In the genomic region with DNA sequence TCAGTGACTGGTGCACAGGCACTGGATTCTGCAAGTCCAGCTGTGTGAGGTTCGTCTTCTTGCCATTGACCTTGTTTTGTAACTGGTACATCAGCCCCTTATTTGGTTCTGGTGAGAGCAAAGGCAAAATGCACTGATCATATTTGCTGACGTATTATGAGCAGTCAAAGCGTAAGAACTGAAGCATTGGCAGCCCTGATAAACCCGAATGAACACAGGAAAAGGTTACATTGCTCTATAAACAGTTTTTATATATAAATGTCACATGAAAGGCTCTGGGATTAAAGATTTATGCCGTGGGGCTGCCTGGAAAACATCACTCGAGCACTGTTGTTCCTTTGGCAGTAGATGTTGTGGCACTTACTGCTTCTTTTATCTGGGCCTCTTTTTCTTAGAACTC, we compare ENCODE assay signal across 20 cellular contexts.
A peak's percentile ranks its signal among the peaks of the same experiment; 100 is the strongest.
DNase-seq lines count a peak whose midpoint lies in the region; ATAC-seq and TF ChIP-seq lines count a peak whose summit lies in the region.
"Had no signal": no experiment of that assay in that cellular context is flagged by ENCODE, and none has a peak within 500 bp of the region (broad histone marks: within the 10 kb centered on the region; RNA-seq: fewer than 3 reads in every experiment).

No MANE protein-coding gene starts in this region.

- H3K4me3 ChIP-seq in adrenal gland (no peak overlapping the region), fibroblast of villous mesenchyme (ENCODE audit: low read depth, low read length) (no peak overlapping the region), thyroid gland (replicated peaks in 1 of 3) (no peak overlapping the region)
- H3K4me3 ChIP-seq: psoas muscle had no signal

- peaks cover 0 to 14% of the 10 kb centered on the region in 2 donors for H3K4me1 ChIP-seq in adrenal gland (replicated peaks in 1 of 2)
- peaks cover 10 to 13% of the 10 kb centered on the region in 2 donors for H3K4me1 ChIP-seq in thyroid gland
- H3K4me1 ChIP-seq: Caco-2 had no signal

- no peaks in the 10 kb centered on the region for H3K36me3 ChIP-seq in adrenal gland (replicated peaks in 1 of 2)
- no peaks in the 10 kb centered on the region for H3K36me3 ChIP-seq in thyroid gland

- H3K9me3 ChIP-seq in adrenal gland (replicated peaks in 1 of 3) = no peaks in the 10 kb centered on the region
- H3K9me3 ChIP-seq in thyroid gland = no peaks in the 10 kb centered on the region
- H3K9me3 ChIP-seq: Caco-2, psoas muscle had no signal

- H3K27ac ChIP-seq in adrenal gland = peak overlapping the region in 3 of 5 donors; percentile 38 to 70 (median 45)
- H3K27ac ChIP-seq in thyroid gland = peak overlapping the region; percentile 42 to 64 (median 46)
- H3K27ac ChIP-seq: psoas muscle had no signal

- TF ChIP-seq POLR2A in adrenal gland (IDR thresholded peaks at IDR 0.05) (no peak), thyroid gland (IDR thresholded peaks at IDR 0.05) (no peak)

- TF ChIP-seq CTCF in adrenal gland (IDR thresholded peaks at IDR 0.05) (no peak), fibroblast of villous mesenchyme (IDR thresholded peaks at IDR 0.05; ENCODE audit: insufficient read depth, low read depth, low read length) (no peak), thyroid gland (IDR thresholded peaks at IDR 0.05) (no peak)

- DNase-seq in adrenal gland (peak in 5 of 7 donors; percentile 29 to 70 (median 36)), fibroblast of villous mesenchyme (ENCODE audit: low read depth) (peak; percentile 99), mucosa of gallbladder (ENCODE audit: low spot score) (peak; percentile 55), thyroid gland (no peak), NCI-H1048 (lab: John Stamatoyannopoulos, UW) (no peak), GDM1 (lab: John Stamatoyannopoulos, UW) (no peak)
- DNase-seq: activated CD4-positive, alpha-beta memory T cell treated with anti-CD3 and anti-CD28 coated beads for 36 hours; activated T-cell treated with anti-CD3 and anti-CD28 coated beads, Interleukin-2, amount 50 U/mL, for 24 hours; AML-193; Caco-2; dermis blood vessel endothelial cell; EL; NCI-H187 treated with DMSO at 0.1 percent for 48 hours; NCI-H510A treated with DMSO at 0.1 percent for 48 hours; psoas muscle; SHP77; stimulated activated CD4-positive, alpha-beta T cell treated with anti-CD3 and anti-CD28 coated beads, Interleukin-15, amount 100 ng/mL, for 24 hours; stimulated activated naive CD4-positive, alpha-beta T cell treated with Interleukin-2 at 50 U/mL for 16 hours had no signal

- intact Hi-C loops in adrenal gland (cut with DNase I) = no loop called here
- intact Hi-C loops in thyroid gland (cut with DNase I) = no loop called here

- H3K27me3 ChIP-seq in adrenal gland = no peaks in the 10 kb centered on the region
- H3K27me3 ChIP-seq in thyroid gland = no peaks in the 10 kb centered on the region

- 19 to 32% (median 22%) methylated on average over 6 of the region's 6 CpGs for WGBS in adrenal gland, 4 donors
- 39 to 40% methylated on average over 6 of the region's 6 CpGs for WGBS in thyroid gland, 2 donors

- no peak for ATAC-seq in HG02623 (IDR thresholded peaks at IDR 0.05; ENCODE audit: unreplicated experiment)
- ATAC-seq: activated naive CD4-positive, alpha-beta T cell treated with anti-CD3 and anti-CD28 coated beads, Interleukin-2, amount 50 U/mL, for 72 hours; psoas muscle had no signal

Comparison
In these comparisons a context has a peak if more than half of its experiments do, and no peak if none do; other contexts are left out.
1. DNase-seq: peak in adrenal gland (5 of 7), fibroblast of villous mesenchyme (single experiment) and mucosa of gallbladder (single experiment); none in thyroid gland (0 of 2), NCI-H1048 (single experiment) and GDM1 (single experiment).